In genomic region chr13:29926077-29926476, GRCh38 we compare ENCODE assay signal across 16 cellular contexts.
DNase-seq lines count a peak whose midpoint lies in the region; ATAC-seq, FAIRE-seq and TF ChIP-seq lines count a peak whose summit lies in the region.
"Had no signal": no experiment of that assay in that cellular context is flagged by ENCODE, and none has a peak within 500 bp of the region (broad histone marks: within the 10 kb centered on the region; RNA-seq: fewer than 3 reads in every experiment).

No MANE protein-coding gene starts in this region.

- FAIRE-seq in A549 (lab: Jason Lieb, UNC) = no peak

- ATAC-seq in A549 (no peak), T-helper 17 cell (no peak), GM21619 (IDR thresholded peaks at IDR 0.05; ENCODE audit: unreplicated experiment) (no peak)
- ATAC-seq: stimulated activated memory B cell treated with anti-CD40 and anti-IgM and Interleukin-4, amounts not matched to agents 10 μg/mL and 1 μg/mL and 100 μg/mL, for 72 hours; WTC11 had no signal

- WGBS in A549 (ENCODE audit: missing lambda C conversion rate) = 92% methylated on average over 4 of the region's 4 CpGs
- 92% methylated on average over 4 of the region's 4 CpGs for WGBS in esophagus muscularis mucosa
- 100% methylated on average over 1 of the region's 4 CpGs; no CpG with 5 or more reads in 1 of the 2 donors for WGBS in neuronal stem cell (ENCODE audit: extremely low coverage in 2 of 2, insufficient read length in 2 of 2, insufficient replicate concordance in 1 of 2), 2 donors

- no peaks in the 10 kb centered on the region for H3K9me3 ChIP-seq in A549
- H3K9me3 ChIP-seq in T-helper 17 cell (ENCODE audit: control insufficient read depth, low read length, poor library complexity, severe bottlenecking) = no peaks in the 10 kb centered on the region
- no peaks in the 10 kb centered on the region for H3K9me3 ChIP-seq in esophagus muscularis mucosa
- H3K9me3 ChIP-seq in neuronal stem cell (replicated peaks in 1 of 2; ENCODE audit: control insufficient read depth in 2 of 2, insufficient read depth in 1 of 2, low read depth in 1 of 2, low read length in 2 of 2) = no peaks in the 10 kb centered on the region
- H3K9me3 ChIP-seq: adrenal gland, vagina had no signal

- TF ChIP-seq CTCF in A549 (IDR thresholded peaks at IDR 0.05) (no peak), esophagus muscularis mucosa (IDR thresholded peaks at IDR 0.05) (no peak)

- no peak overlapping the region for H3K4ac ChIP-seq in neuronal stem cell (ENCODE audit: low read length)

- no peak overlapping the region for H3K23ac ChIP-seq in neuronal stem cell (ENCODE audit: low read depth, low read length, poor library complexity)

- TF ChIP-seq EP300 in A549 (IDR thresholded peaks at IDR 0.05) = no peak
- no peak for TF ChIP-seq EP300 in esophagus muscularis mucosa (IDR thresholded peaks at IDR 0.05)

- no peak overlapping the region for H3K18ac ChIP-seq in neuronal stem cell (ENCODE audit: low read length)

- H3K27me3 Mint-ChIP-seq in T-helper 17 cell = peaks cover 16% of the 10 kb centered on the region

- H3K27ac ChIP-seq in A549 = peak overlapping the region; percentile 94 to 99
- H3K27ac ChIP-seq in esophagus muscularis mucosa (replicated peaks in 1 of 4) = peak overlapping the region; percentile 76 to 92 (median 82)
- H3K27ac ChIP-seq in neuronal stem cell (replicated peaks; ENCODE audit: low read length) = no peak overlapping the region

- TF ChIP-seq POLR2A in A549 (IDR thresholded peaks at IDR 0.05; ENCODE audit: low read length) (no peak), esophagus muscularis mucosa (IDR thresholded peaks at IDR 0.05; ENCODE audit: low read depth) (no peak)

- peak overlapping the region; percentile 11 for H2BK12ac ChIP-seq in neuronal stem cell (ENCODE audit: low read length)

- H2BK15ac ChIP-seq in neuronal stem cell (ENCODE audit: low read length) = no peak overlapping the region

- peak overlapping the region; percentile 8 for H3K4me3 Mint-ChIP-seq in T-helper 17 cell
- H3K4me3 Mint-ChIP-seq: CD8-positive, alpha-beta memory T cell; endodermal cell; stimulated activated memory B cell treated with anti-CD40 and anti-IgM and Interleukin-4, amounts not matched to agents 10 μg/mL and 1 μg/mL and 100 μg/mL, for 72 hours; WTC11 had no signal

- POLR2A ChIA-PET in A549 (lab: Yijun Ruan, JAX) = interaction anchor here (1.4 to 3.8 kb wide), 2 partner anchors 76 to 186 kb away, joined by 4 to 61 read pairs; partner anchors contain the start of gene UBL3
- POLR2A ChIA-PET in HEK293T (lab: Yijun Ruan, JAX) = no interaction called here

- H3K4me1 Mint-ChIP-seq in T-helper 17 cell = peaks cover 15% of the 10 kb centered on the region

- no peak overlapping the region for H3K4me3 ChIP-seq in A549
- no peak overlapping the region for H3K4me3 ChIP-seq in esophagus muscularis mucosa
- no peak overlapping the region for H3K4me3 ChIP-seq in neuronal stem cell (ENCODE audit: low read length in 2 of 2)
- no peak overlapping the region for H3K4me3 ChIP-seq in H7 (ENCODE audit: insufficient read depth, low read depth, low read length)
- H3K4me3 ChIP-seq: adrenal gland, vagina had no signal

- peaks cover 48% of the 10 kb centered on the region for H3K4me1 ChIP-seq in A549
- H3K4me1 ChIP-seq in esophagus muscularis mucosa = peaks cover 27 to 42% (median 41%) of the 10 kb centered on the region in 4 donors
- peaks cover 0 to 19% of the 10 kb centered on the region in 2 donors for H3K4me1 ChIP-seq in neuronal stem cell (ENCODE audit: control insufficient read depth in 2 of 2, insufficient read depth in 1 of 2, low read depth in 1 of 2, low read length in 2 of 2)

- H3K79me1 ChIP-seq in neuronal stem cell (ENCODE audit: low read depth, low read length) = no peaks in the 10 kb centered on the region

- DNase-seq in A549 (ENCODE audit: low read depth in 1 of 2, low spot score in 1 of 2) (no peak), T-helper 17 cell (no peak), esophagus muscularis mucosa (ENCODE audit: extremely low spot score) (no peak), neuronal stem cell (ENCODE audit: low spot score) (no peak), HEK293T (ENCODE audit: extremely low spot score) (no peak), H7 (no peak), NCI-H1092 treated with DMSO at 0.1 percent for 48 hours (lab: John Stamatoyannopoulos, UW) (no peak)
- DNase-seq: activated effector memory CD4-positive, alpha-beta T cell treated with Interleukin-2 at 50 U/mL for 16 hours; CD8-positive, alpha-beta memory T cell; endodermal cell; NCI-H1048 had no signal

- intact Hi-C loops in esophagus muscularis mucosa (cut with DNase I) = loop anchor here (10.0 kb wide), 1 partner anchor 151 kb away; no protein-coding TSS in a partner anchor

- no peak overlapping the region for H3K14ac ChIP-seq in neuronal stem cell (ENCODE audit: low read length)

- no peak overlapping the region for H4K91ac ChIP-seq in neuronal stem cell (ENCODE audit: low read depth, low read length, poor library complexity)

- no peak overlapping the region for H2BK5ac ChIP-seq in neuronal stem cell (ENCODE audit: low read length)

- H4K8ac ChIP-seq in neuronal stem cell (ENCODE audit: low read depth, low read length) = no peak overlapping the region

- H2AK5ac ChIP-seq in neuronal stem cell (ENCODE audit: low read depth, low read length) = no peak overlapping the region

- peaks cover 6% of the 10 kb centered on the region for H3K36me3 Mint-ChIP-seq in T-helper 17 cell (ENCODE audit: low read depth)
- H3K36me3 Mint-ChIP-seq: stimulated activated memory B cell treated with anti-CD40 and anti-IgM and Interleukin-4, amounts not matched to agents 10 μg/mL and 1 μg/mL and 100 μg/mL, for 72 hours; WTC11 had no signal

- H3K36me3 ChIP-seq in esophagus muscularis mucosa (no peaks in the 10 kb centered on the region), neuronal stem cell (replicated peaks in 1 of 2; ENCODE audit: control insufficient read depth in 2 of 2, insufficient read depth in 2 of 2, low read length in 2 of 2) (no peaks in the 10 kb centered on the region), H7 (replicated peaks; ENCODE audit: control insufficient read depth, insufficient read depth, low read length) (no peaks in the 10 kb centered on the region)
- H3K36me3 ChIP-seq: adrenal gland, vagina had no signal

- CTCF ChIA-PET in A549 (lab: Yijun Ruan, JAX) (interaction anchor here (2.4 to 4.8 kb wide), 2 partner anchors 9 to 186 kb away, joined by 11 to 66 read pairs; no protein-coding TSS in a partner anchor), HEK293T (lab: Yijun Ruan, JAX) (no interaction called here)

- H2AFZ ChIP-seq in neuronal stem cell (ENCODE audit: low read length) = no peak overlapping the region

- H3K9ac ChIP-seq in neuronal stem cell (ENCODE audit: low read depth, low read length, poor library complexity) = no peak overlapping the region

- H3K27ac Mint-ChIP-seq in T-helper 17 cell = no peak overlapping the region
- H3K27ac Mint-ChIP-seq: endodermal cell; stimulated activated memory B cell treated with anti-CD40 and anti-IgM and Interleukin-4, amounts not matched to agents 10 μg/mL and 1 μg/mL and 100 μg/mL, for 72 hours; WTC11 had no signal

- H3K27me3 ChIP-seq in esophagus muscularis mucosa (no peaks in the 10 kb centered on the region), neuronal stem cell (ENCODE audit: control insufficient read depth in 3 of 3, insufficient read depth in 3 of 3, low read depth in 1 of 3, low read length in 3 of 3) (no peaks in the 10 kb centered on the region), H7 (ENCODE audit: control insufficient read depth, insufficient read depth, low read length) (no peaks in the 10 kb centered on the region)
- H3K27me3 ChIP-seq: adrenal gland, vagina had no signal

- H2BK120ac ChIP-seq in neuronal stem cell (ENCODE audit: low read depth, low read length) = no peak overlapping the region

- no peak for TF ChIP-seq RAD21 in A549 (conservative IDR thresholded peaks at IDR 0.05 in 1 of 2, IDR thresholded peaks at IDR 0.05 in 1 of 2)

- H3K4me2 ChIP-seq in A549 = peak overlapping the region; percentile 93
- H3K4me2 ChIP-seq in neuronal stem cell (ENCODE audit: insufficient read depth, low read length, poor library complexity, severe bottlenecking) = no peak overlapping the region

TF ChIP-seq in A549, 52 proteins besides CTCF, POLR2A, EP300 and RAD21 (continues in another document):
- no peak for TF ChIP-seq ATOH8 (CRISPR knock-in tag; IDR thresholded peaks at IDR 0.05; ENCODE audit: low read depth)
- TF ChIP-seq TFCP2L1 (CRISPR knock-in tag; IDR thresholded peaks at IDR 0.05) = no peak
- no peak for TF ChIP-seq RARB (CRISPR knock-in tag; IDR thresholded peaks at IDR 0.05)

TF ChIP-seq in HEK293T, 16 proteins besides CTCF, POLR2A, EP300 and RAD21:
- TF ChIP-seq SUZ12 (IDR thresholded peaks at IDR 0.05) = no peak
- TF ChIP-seq ELF4 (IDR thresholded peaks at IDR 0.05) = no peak
- TF ChIP-seq TARDBP (IDR thresholded peaks at IDR 0.05) = no peak
- no peak for TF ChIP-seq NFRKB (IDR thresholded peaks at IDR 0.05)
- no peak for TF ChIP-seq SP1 (IDR thresholded peaks at IDR 0.05)
- no peak for TF ChIP-seq FOXK2 (IDR thresholded peaks at IDR 0.05)
- TF ChIP-seq PKNOX1 (IDR thresholded peaks at IDR 0.05) = no peak
- no peak for TF ChIP-seq BHLHE40 (IDR thresholded peaks at IDR 0.05; ENCODE audit: borderline replicate concordance)
- no peak for TF ChIP-seq L3MBTL2 (conservative IDR thresholded peaks at IDR 0.05)
- TF ChIP-seq FOXA1 (IDR thresholded peaks at IDR 0.05) = no peak
- no peak for TF ChIP-seq FOXM1 (IDR thresholded peaks at IDR 0.05; ENCODE audit: borderline replicate concordance)
- no peak for TF ChIP-seq CTBP1 (IDR thresholded peaks at IDR 0.05; ENCODE audit: borderline replicate concordance)
- no peak for TF ChIP-seq LEF1 (IDR thresholded peaks at IDR 0.05; ENCODE audit: borderline replicate concordance)
- no peak for TF ChIP-seq HDGF (IDR thresholded peaks at IDR 0.05; ENCODE audit: borderline replicate concordance)
- no peak for TF ChIP-seq ZNF384 (IDR thresholded peaks at IDR 0.05)
- no peak for TF ChIP-seq ARNT (IDR thresholded peaks at IDR 0.05)
